In the genomic region with DNA sequence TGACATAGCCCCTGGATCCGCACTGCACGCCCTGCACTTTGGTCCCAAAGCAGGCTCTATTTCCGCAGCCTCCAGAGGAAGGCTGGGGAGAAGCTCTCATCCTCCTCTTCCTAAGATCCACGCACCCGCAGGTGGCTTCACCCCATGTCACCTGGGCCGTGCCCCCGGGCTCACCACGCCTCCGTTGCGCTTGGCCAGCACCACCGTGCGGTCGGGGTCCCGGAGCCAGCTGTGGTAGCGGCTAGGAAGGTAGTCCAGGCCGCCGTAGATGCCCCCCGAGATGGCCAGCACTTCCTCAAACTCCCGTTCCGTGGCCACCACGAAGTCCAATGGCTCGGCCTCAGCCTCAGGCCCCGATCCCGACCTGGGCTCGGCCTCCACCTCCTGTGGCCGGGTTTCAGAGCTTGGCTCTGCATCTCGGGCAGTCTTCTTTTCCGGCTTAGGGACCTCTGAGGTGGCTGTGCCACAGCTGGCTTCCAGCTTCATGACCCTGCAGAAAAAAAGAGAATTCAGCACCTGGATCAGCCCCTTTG, we compare ENCODE assay signal across 15 cellular contexts. TPM values are rescaled to one million over a fixed set of nuclear protein-coding genes. Genes with fewer than 3 reads are reported as not detected.
DNase-seq lines count a peak whose midpoint lies in the region; ATAC-seq, FAIRE-seq and TF ChIP-seq lines count a peak whose summit lies in the region.
"Had no signal": no experiment of that assay in that cellular context is flagged by ENCODE, and none has a peak within 500 bp of the region (broad histone marks: within the 10 kb centered on the region; RNA-seq: fewer than 3 reads in every experiment).

No MANE protein-coding gene starts in this region.

- no peak overlapping the region for H3K27ac Mint-ChIP-seq in activated naive CD4-positive, alpha-beta T cell treated with anti-CD3 and anti-CD28 coated beads, Interleukin-2, amount 10 ng/mL, durations not matched to agents 7 days and 5 days
- H3K27ac Mint-ChIP-seq in endodermal cell: no peak overlapping the region
- H3K27ac Mint-ChIP-seq in stimulated activated naive CD8-positive, alpha-beta T cell treated with anti-CD3 and anti-CD28 coated beads, Interleukin-15, amount 100 ng/mL, for 72 hours: no peak overlapping the region

- H3K27me3 ChIP-seq in endodermal cell (ENCODE audit: control insufficient read depth, insufficient read depth, low read length, poor library complexity, severe bottlenecking): peaks cover 91% of the 10 kb centered on the region

- DNase-seq in activated naive CD4-positive, alpha-beta T cell treated with anti-CD3 and anti-CD28 coated beads, Interleukin-2, amount 10 ng/mL, durations not matched to agents 7 days and 5 days: no peak
- no peak for DNase-seq in activated naive CD4-positive, alpha-beta T cell (lab: John Stamatoyannopoulos, UW)
- DNase-seq in SK-N-MC (ENCODE audit: low read depth, low spot score) (no peak), endodermal cell (peak; percentile 77), caudate nucleus (lab: John Stamatoyannopoulos, UW) (no peak), MV-4-11 (lab: John Stamatoyannopoulos, UW) (no peak), H54 (ENCODE audit: insufficient read length, low spot score) (no peak)
- DNase-seq in stimulated activated naive CD8-positive, alpha-beta T cell treated with anti-CD3 and anti-CD28 coated beads, Interleukin-15, amount 100 ng/mL, for 72 hours: peak in 1 of 2 donors; percentile 16
- DNase-seq: brain microvascular endothelial cell, heart right ventricle, NCI-H2171 had no signal

- TF ChIP-seq CTCF in endodermal cell (conservative IDR thresholded peaks at IDR 0.05): no peak

- CTCF ChIA-PET in activated naive CD4-positive, alpha-beta T cell treated with anti-CD3 and anti-CD28 coated beads, Interleukin-2, amount 10 ng/mL, durations not matched to agents 7 days and 5 days (lab: Charles Lee): interaction anchor here (0.8 to 1.4 kb wide), 7 partner anchors 9 to 141 kb away, joined by 3 to 9 read pairs (median 3); no protein-coding TSS in a partner anchor

- H3K9me3 ChIP-seq in SK-N-MC (ENCODE audit: low read depth, low read length): no peaks in the 10 kb centered on the region
- H3K9me3 ChIP-seq in endodermal cell (ENCODE audit: control insufficient read depth, low read length): no peaks in the 10 kb centered on the region
- H3K9me3 ChIP-seq: heart right ventricle, vagina had no signal

- peak overlapping the region; percentile 50 for H3K4me3 Mint-ChIP-seq in activated naive CD4-positive, alpha-beta T cell treated with anti-CD3 and anti-CD28 coated beads, Interleukin-2, amount 10 ng/mL, durations not matched to agents 7 days and 5 days
- peak overlapping the region; percentile 39 for H3K4me3 Mint-ChIP-seq in endodermal cell
- peak overlapping the region; percentile 70 to 83 for H3K4me3 Mint-ChIP-seq in stimulated activated naive CD8-positive, alpha-beta T cell treated with anti-CD3 and anti-CD28 coated beads, Interleukin-15, amount 100 ng/mL, for 72 hours

- H3K4me1 Mint-ChIP-seq in activated naive CD4-positive, alpha-beta T cell treated with anti-CD3 and anti-CD28 coated beads, Interleukin-2, amount 10 ng/mL, durations not matched to agents 7 days and 5 days: peaks cover 47% of the 10 kb centered on the region
- H3K4me1 Mint-ChIP-seq in endodermal cell: peaks cover 14% of the 10 kb centered on the region
- peaks cover 61% of the 10 kb centered on the region for H3K4me1 Mint-ChIP-seq in stimulated activated naive CD8-positive, alpha-beta T cell treated with anti-CD3 and anti-CD28 coated beads, Interleukin-15, amount 100 ng/mL, for 72 hours

- TF ChIP-seq POLR2A in H54 (IDR thresholded peaks at IDR 0.05; ENCODE audit: low read depth, low read length): no peak

- H3K9me3 Mint-ChIP-seq in activated naive CD4-positive, alpha-beta T cell treated with anti-CD3 and anti-CD28 coated beads, Interleukin-2, amount 10 ng/mL, durations not matched to agents 7 days and 5 days: no peaks in the 10 kb centered on the region
- H3K9me3 Mint-ChIP-seq in endodermal cell: peaks cover 2% of the 10 kb centered on the region
- no peaks in the 10 kb centered on the region for H3K9me3 Mint-ChIP-seq in stimulated activated naive CD8-positive, alpha-beta T cell treated with anti-CD3 and anti-CD28 coated beads, Interleukin-15, amount 100 ng/mL, for 72 hours

- peaks cover 3% of the 10 kb centered on the region for H3K4me1 ChIP-seq in endodermal cell (ENCODE audit: control insufficient read depth, insufficient read depth, low read length)

- FAIRE-seq in H54 (lab: Jason Lieb, UNC): no peak

- ATAC-seq in stimulated activated naive CD8-positive, alpha-beta T cell treated with anti-CD3 and anti-CD28 coated beads, Interleukin-15, amount 100 ng/mL, for 72 hours: peak; percentile 37

- H3K27ac ChIP-seq in SK-N-MC (no peak overlapping the region), endodermal cell (ENCODE audit: low read depth, low read length) (no peak overlapping the region), caudate nucleus (ENCODE audit: low read depth, low read length) (no peak overlapping the region)
- H3K27ac ChIP-seq: brain microvascular endothelial cell, heart right ventricle, parathyroid adenoma, vagina had no signal

- peaks cover 7% of the 10 kb centered on the region for H3K36me3 Mint-ChIP-seq in activated naive CD4-positive, alpha-beta T cell treated with anti-CD3 and anti-CD28 coated beads, Interleukin-2, amount 10 ng/mL, durations not matched to agents 7 days and 5 days
- H3K36me3 Mint-ChIP-seq in endodermal cell (ENCODE audit: low read depth): peaks cover 2% of the 10 kb centered on the region

- peak overlapping the region; percentile 70; the same call in 1 of the 2 replicates for H3K4me3 ChIP-seq in SK-N-MC
- H3K4me3 ChIP-seq in endodermal cell (ENCODE audit: low read length): no peak overlapping the region
- H3K4me3 ChIP-seq: heart right ventricle, vagina had no signal

- no peaks in the 10 kb centered on the region for H3K36me3 ChIP-seq in SK-N-MC (ENCODE audit: insufficient read depth, low read length)
- H3K36me3 ChIP-seq in endodermal cell (ENCODE audit: control insufficient read depth, insufficient read depth, low read length): no peaks in the 10 kb centered on the region
- H3K36me3 ChIP-seq: brain microvascular endothelial cell, heart right ventricle, vagina had no signal

- 35 to 44% methylated on average over 25 to 27 of the region's 28 CpGs for WGBS in endodermal cell (ENCODE audit: insufficient coverage in 1 of 2, insufficient read length in 1 of 2), 2 experiments

- peaks cover 100% of the 10 kb centered on the region for H3K27me3 Mint-ChIP-seq in activated naive CD4-positive, alpha-beta T cell treated with anti-CD3 and anti-CD28 coated beads, Interleukin-2, amount 10 ng/mL, durations not matched to agents 7 days and 5 days
- peaks cover 100% of the 10 kb centered on the region for H3K27me3 Mint-ChIP-seq in endodermal cell (ENCODE audit: insufficient read depth)
- H3K27me3 Mint-ChIP-seq in stimulated activated naive CD8-positive, alpha-beta T cell treated with anti-CD3 and anti-CD28 coated beads, Interleukin-15, amount 100 ng/mL, for 72 hours: peaks cover 100% of the 10 kb centered on the region

- H3K9ac ChIP-seq in SK-N-MC (ENCODE audit: insufficient read length) (no peak overlapping the region), endodermal cell (ENCODE audit: extremely low read depth, low read length, poor library complexity, severe bottlenecking) (no peak overlapping the region)
- H3K9ac ChIP-seq: parathyroid adenoma had no signal

RNA-seq across cellular contexts. Expression of a gene that starts 5.7 kb away (rescaled TPM):
- under 1 TPM; 0.15 to 0.20 TPM for total RNA-seq in endodermal cell
- 1.4 TPM for polyA plus RNA-seq in endodermal cell (2013, experiment 1 of 2)
- 0.95 TPM for polyA plus RNA-seq in endodermal cell (2013, experiment 2 of 2)
- total RNA-seq: heart right ventricle, LHCN-M2, lung microvascular endothelial cell, vagina had no signal
- polyA plus RNA-seq: heart right ventricle had no signal

RNA-seq across cellular contexts. Expression of a gene that starts 9.0 kb away (rescaled TPM):
- total RNA-seq in endodermal cell: 1 to 10 TPM in 1 of 2 donors, not detected in 1; 2.8 TPM
- polyA plus RNA-seq in endodermal cell (2013, experiment 1 of 2): 2.1 TPM
- polyA plus RNA-seq in endodermal cell (2013, experiment 2 of 2): 5.1 TPM
- total RNA-seq: heart right ventricle, lung microvascular endothelial cell had no signal

RNA-seq across cellular contexts. Expression of a gene that starts 20.1 kb away (rescaled TPM):
- 10 to 100 TPM; 43.8 to 50.2 TPM for total RNA-seq in endodermal cell
- polyA plus RNA-seq in endodermal cell (2013, experiment 1 of 2): 59.8 TPM
- polyA plus RNA-seq in endodermal cell (2013, experiment 2 of 2): 59.3 TPM

RNA-seq across cellular contexts. Expression of a gene that starts 26.4 kb away (rescaled TPM):
- total RNA-seq in endodermal cell: 1 to 10 TPM in 1 of 2 donors, not detected in 1; 1.3 TPM
- polyA plus RNA-seq in endodermal cell (2013, experiment 1 of 2): not detected
- polyA plus RNA-seq in endodermal cell (2013, experiment 2 of 2): not detected
- total RNA-seq: heart right ventricle, LHCN-M2, lung microvascular endothelial cell, vagina had no signal
- polyA plus RNA-seq: heart right ventricle had no signal

RNA-seq across cellular contexts. Expression of a gene that starts 43.0 kb away (rescaled TPM):
- 10 to 100 TPM; 53.9 to 65.5 TPM for total RNA-seq in endodermal cell
- 45.3 TPM for polyA plus RNA-seq in endodermal cell (2013, experiment 1 of 2)
- 40.0 TPM for polyA plus RNA-seq in endodermal cell (2013, experiment 2 of 2)
